In the genomic region with DNA sequence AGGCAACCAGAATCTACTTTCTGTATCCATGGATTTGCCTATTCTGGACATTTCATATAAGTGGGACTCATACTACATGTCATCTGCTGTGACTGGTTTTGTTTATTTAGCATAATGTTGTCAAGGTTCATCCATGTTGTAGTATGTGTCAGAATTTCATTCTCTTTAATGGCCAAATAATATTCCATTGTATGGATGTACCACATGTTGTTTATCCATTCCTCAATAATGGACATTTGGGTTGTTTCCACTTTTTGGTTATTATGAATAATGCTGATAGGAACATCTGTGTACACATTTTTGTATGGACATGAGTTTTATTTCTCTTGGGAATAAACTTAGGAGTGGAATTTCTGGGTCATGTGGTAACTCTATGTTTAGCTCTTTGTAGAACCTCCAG, we compare ENCODE assay signal across 25 cellular contexts.
DNase-seq lines count a peak whose midpoint lies in the region; ATAC-seq, FAIRE-seq and TF ChIP-seq lines count a peak whose summit lies in the region.
"Had no signal": no experiment of that assay in that cellular context is flagged by ENCODE, and none has a peak within 500 bp of the region (broad histone marks: within the 10 kb centered on the region; RNA-seq: fewer than 3 reads in every experiment).

No MANE protein-coding gene starts in this region.

- no peaks in the 10 kb centered on the region for H3K79me2 ChIP-seq in neural progenitor cell (ENCODE audit: low read depth)

- H3K27ac Mint-ChIP-seq in neural progenitor cell, result no peak overlapping the region
- no peak overlapping the region for H3K27ac Mint-ChIP-seq in stimulated activated naive CD8-positive, alpha-beta T cell treated with anti-CD3 and anti-CD28 coated beads, Interleukin-15, amount 100 ng/mL, for 72 hours
- H3K27ac Mint-ChIP-seq: CD14-positive monocyte; CD4-positive, alpha-beta memory T cell; CD4-positive, CD25-positive, alpha-beta regulatory T cell; CD8-positive, alpha-beta memory T cell had no signal

- no peak for ATAC-seq in stimulated activated naive CD8-positive, alpha-beta T cell treated with anti-CD3 and anti-CD28 coated beads, Interleukin-15, amount 100 ng/mL, for 72 hours
- ATAC-seq: GM12878 had no signal

- FAIRE-seq in GM18507 (lab: Jason Lieb, UNC), result peak; percentile 9
- peak; percentile 18 for FAIRE-seq in GM19239 (lab: Jason Lieb, UNC)
- peak; percentile 28 for FAIRE-seq in HTR-8/SVneo (lab: Jason Lieb, UNC)
- FAIRE-seq: A204.1, GM12878, GM12892 had no signal

- H3K9ac ChIP-seq in neural progenitor cell, result no peak overlapping the region
- H3K9ac ChIP-seq: BLaER1 had no signal

- no peak overlapping the region for H3K4me2 ChIP-seq in neural progenitor cell
- H3K4me2 ChIP-seq: BLaER1 had no signal

- no peak overlapping the region for H3K4me3 ChIP-seq in neural progenitor cell
- H3K4me3 ChIP-seq: BLaER1, GM12878 had no signal

- no peaks in the 10 kb centered on the region for H4K20me1 ChIP-seq in neural progenitor cell (ENCODE audit: low read depth)
- H4K20me1 ChIP-seq: BLaER1 had no signal

- H3K27me3 ChIP-seq in neural progenitor cell, result no peaks in the 10 kb centered on the region
- H3K27me3 ChIP-seq: BE2C, BLaER1 had no signal

- no peaks in the 10 kb centered on the region for H3K36me3 ChIP-seq in neural progenitor cell
- H3K36me3 ChIP-seq: BE2C, BLaER1 had no signal

- TF ChIP-seq CTCF in neural progenitor cell (IDR thresholded peaks at IDR 0.05), result no peak

- H3K4me1 ChIP-seq in neural progenitor cell, result peaks cover 9% of the 10 kb centered on the region
- H3K4me1 ChIP-seq: BLaER1 had no signal

- H3K4me3 Mint-ChIP-seq in neural progenitor cell, result no peak overlapping the region
- no peak overlapping the region for H3K4me3 Mint-ChIP-seq in stimulated activated naive CD8-positive, alpha-beta T cell treated with anti-CD3 and anti-CD28 coated beads, Interleukin-15, amount 100 ng/mL, for 72 hours
- H3K4me3 Mint-ChIP-seq: CD14-positive monocyte; CD4-positive, alpha-beta memory T cell; CD4-positive, CD25-positive, alpha-beta regulatory T cell; CD8-positive, alpha-beta memory T cell had no signal

- no peaks in the 10 kb centered on the region for H3F3A ChIP-seq in neural progenitor cell (ENCODE audit: low read depth)

- no peaks in the 10 kb centered on the region for H3K36me3 Mint-ChIP-seq in neural progenitor cell
- H3K36me3 Mint-ChIP-seq: CD14-positive monocyte; CD4-positive, alpha-beta memory T cell; CD4-positive, CD25-positive, alpha-beta regulatory T cell; CD8-positive, alpha-beta memory T cell had no signal

- no peak for DNase-seq in GM18507 (ENCODE audit: extremely low spot score, insufficient read length, low read depth)
- no peak for DNase-seq in GM19239 (ENCODE audit: insufficient read length, low spot score)
- DNase-seq in HTR-8/SVneo (ENCODE audit: insufficient read length, low spot score), result no peak
- no peak for DNase-seq in neural progenitor cell (ENCODE audit: low spot score)
- no peak for DNase-seq in stimulated activated naive CD8-positive, alpha-beta T cell treated with anti-CD3 and anti-CD28 coated beads, Interleukin-15, amount 100 ng/mL, for 72 hours
- DNase-seq: 8988T; ACHN; BE2C; C1 segment of cervical spinal cord; CD4-positive, alpha-beta memory T cell; CD4-positive, CD25-positive, alpha-beta regulatory T cell; CD8-positive, alpha-beta memory T cell; COR-L47; DMS 273 treated with DMSO at 0.1 percent for 48 hours; DMS153; DMS53; DMS79; DND-41; EL; GDM1 had no signal

- peaks cover 13% of the 10 kb centered on the region for H3K9me3 ChIP-seq in neural progenitor cell (ENCODE audit: low read depth)
- H3K9me3 ChIP-seq: BE2C had no signal

- H3K9me3 Mint-ChIP-seq in neural progenitor cell, result peaks cover 20% of the 10 kb centered on the region
- peaks cover 0 to 13% of the 10 kb centered on the region in 2 donors for H3K9me3 Mint-ChIP-seq in stimulated activated naive CD8-positive, alpha-beta T cell treated with anti-CD3 and anti-CD28 coated beads, Interleukin-15, amount 100 ng/mL, for 72 hours

- no peak overlapping the region for H3K27ac ChIP-seq in neural progenitor cell
- H3K27ac ChIP-seq: BLaER1 had no signal

- H3K27me3 Mint-ChIP-seq in neural progenitor cell (ENCODE audit: insufficient read depth, low read depth), result no peaks in the 10 kb centered on the region
- H3K27me3 Mint-ChIP-seq in stimulated activated naive CD8-positive, alpha-beta T cell treated with anti-CD3 and anti-CD28 coated beads, Interleukin-15, amount 100 ng/mL, for 72 hours, result peaks cover 44% of the 10 kb centered on the region
- H3K27me3 Mint-ChIP-seq: CD4-positive, CD25-positive, alpha-beta regulatory T cell had no signal

- H2AFZ ChIP-seq in neural progenitor cell (replicated peaks), result no peak overlapping the region

- peaks cover 2% of the 10 kb centered on the region for H3K4me1 Mint-ChIP-seq in neural progenitor cell
- H3K4me1 Mint-ChIP-seq in stimulated activated naive CD8-positive, alpha-beta T cell treated with anti-CD3 and anti-CD28 coated beads, Interleukin-15, amount 100 ng/mL, for 72 hours, result no peaks in the 10 kb centered on the region
- H3K4me1 Mint-ChIP-seq: CD4-positive, alpha-beta memory T cell; CD4-positive, CD25-positive, alpha-beta regulatory T cell; CD8-positive, alpha-beta memory T cell had no signal
